ENCODE assay signal across 16 cellular contexts in the genomic region with DNA sequence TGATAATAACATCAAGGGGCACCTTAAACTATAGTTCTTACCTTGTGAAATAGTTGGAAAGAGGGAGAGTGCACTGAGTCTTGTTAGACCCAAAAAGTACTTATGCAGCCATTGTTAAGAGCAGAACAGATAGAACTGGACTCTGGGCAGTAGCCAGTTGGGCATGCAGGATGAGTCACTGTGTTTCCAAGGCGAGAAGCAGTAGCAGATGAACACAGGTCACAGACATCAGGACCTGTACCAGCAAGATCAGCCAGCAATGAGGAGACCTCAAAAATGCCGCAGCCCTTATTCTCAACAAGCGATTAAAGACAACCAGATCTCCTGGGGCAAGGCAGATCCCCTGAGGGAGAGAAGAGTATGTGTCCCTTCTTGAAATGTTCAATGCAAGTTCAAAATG.
DNase-seq lines count a peak whose midpoint lies in the region; ATAC-seq and TF ChIP-seq lines count a peak whose summit lies in the region.
"Had no signal": no experiment of that assay in that cellular context is flagged by ENCODE, and none has a peak within 500 bp of the region (broad histone marks: within the 10 kb centered on the region; RNA-seq: fewer than 3 reads in every experiment).

No MANE protein-coding gene starts in this region.

- no peak overlapping the region for H3K27ac ChIP-seq in GM23248
- H3K27ac ChIP-seq in stomach, result no peak overlapping the region

- no peaks in the 10 kb centered on the region for H3K4me1 ChIP-seq in GM23248 (ENCODE audit: insufficient read depth)
- H3K4me1 ChIP-seq in stomach, result no peaks in the 10 kb centered on the region

- no peak overlapping the region for H3K9ac ChIP-seq in GM23248

- H3K9me3 ChIP-seq in GM23248 (ENCODE audit: low read depth) (no peaks in the 10 kb centered on the region), stomach (no peaks in the 10 kb centered on the region)
- H3K9me3 ChIP-seq: Caco-2 had no signal

- intact Hi-C loops in stomach (cut with DNase I; ENCODE audit: low total_unique reads), result no loop called here

- H3K4me2 ChIP-seq in GM23248 (ENCODE audit: unreplicated experiment), result no peak overlapping the region

- H3K79me2 ChIP-seq in GM23248 (ENCODE audit: insufficient read depth), result no peaks in the 10 kb centered on the region

- H2AFZ ChIP-seq in GM23248, result no peak overlapping the region

- TF ChIP-seq CTCF in stomach (IDR thresholded peaks at IDR 0.05), result no peak

- H3K4me3 ChIP-seq in GM23248 (no peak overlapping the region), stomach (no peak overlapping the region)

- WGBS in GM23248 (ENCODE audit: low coverage in 1 of 2, low lambda C conversion rate in 2 of 2, missing lambda C conversion rate in 2 of 2), 2 experiments, result 82 to 84% methylated on average over 3 of the region's 3 CpGs
- whole genome bisulfite sequencing in stomach, 5 donors, result 90 to 95% (median 93%) methylated on average over 3 of the region's 3 CpGs

- H3K27me3 ChIP-seq in GM23248 (replicated peaks; ENCODE audit: insufficient read depth), result no peaks in the 10 kb centered on the region
- H3K27me3 ChIP-seq in stomach, result no peaks in the 10 kb centered on the region

- no peaks in the 10 kb centered on the region for H3K9me2 ChIP-seq in GM23248 (ENCODE audit: insufficient read depth)

- H3K36me3 ChIP-seq in GM23248 (ENCODE audit: low read depth) (no peaks in the 10 kb centered on the region), stomach (peaks cover 0 to 15% (median 3%) of the 10 kb centered on the region in 4 donors)

- TF ChIP-seq POLR2A in stomach (IDR thresholded peaks at IDR 0.05), result no peak

- DNase-seq in A172 (ENCODE audit: low spot score) (peak; percentile 9), GM23248 (peak; percentile 50), astrocyte of the hippocampus (ENCODE audit: low read depth, low spot score) (peak; percentile 20), glomerular visceral epithelial cell (ENCODE audit: extremely low spot score) (peak; percentile 4), stomach (no peak), COR-L47 (lab: John Stamatoyannopoulos, UW) (no peak)
- DNase-seq: ACHN; activated CD8-positive, alpha-beta T cell treated with anti-CD3 and anti-CD28 coated beads for 36 hours; Caco-2; cortex of kidney; erythroblast; NCI-H2081 treated with DMSO at 0.1 percent for 48 hours; NCI-H748 treated with DMSO at 0.1 percent for 48 hours; posterior cingulate gyrus had no signal

- H3F3A ChIP-seq in GM23248 (ENCODE audit: insufficient read depth), result no peaks in the 10 kb centered on the region

- in situ Hi-C loops in GM23248 (cut with MboI), result no loop called here

- no peak for TF ChIP-seq EP300 in stomach (IDR thresholded peaks at IDR 0.05)

- H4K20me1 ChIP-seq in GM23248 (ENCODE audit: insufficient read depth), result no peaks in the 10 kb centered on the region

- ATAC-seq in GM21381 (IDR thresholded peaks at IDR 0.05; ENCODE audit: unreplicated experiment) (no peak), GM19035 (IDR thresholded peaks at IDR 0.05; ENCODE audit: unreplicated experiment) (no peak)
- ATAC-seq: activated CD8-positive, alpha-beta T cell treated with anti-CD3 and anti-CD28 coated beads for 36 hours had no signal

Comparison
In these comparisons a context has a peak if more than half of its experiments do, and no peak if none do; other contexts are left out.
1. DNase-seq: peak in A172 (single experiment), GM23248 (single experiment), astrocyte of the hippocampus (single experiment) and glomerular visceral epithelial cell (single experiment); none in stomach (single experiment) and COR-L47 (single experiment).